In genomic region chr10:71788954-71789353, GRCh38 we compare ENCODE assay signal across 24 cellular contexts. TPM values are rescaled to one million over a fixed set of nuclear protein-coding genes. Genes with fewer than 3 reads are reported as not detected.
DNase-seq lines count a peak whose midpoint lies in the region; ATAC-seq and TF ChIP-seq lines count a peak whose summit lies in the region.
"Had no signal": no experiment of that assay in that cellular context is flagged by ENCODE, and none has a peak within 500 bp of the region (broad histone marks: within the 10 kb centered on the region; RNA-seq: fewer than 3 reads in every experiment).

No MANE protein-coding gene starts in this region.

- intact Hi-C loops in Right ventricle myocardium superior (cut with DNase I) = no loop called here
- intact Hi-C loops in left cardiac atrium (cut with DNase I) = no loop called here
- intact Hi-C loops in mucosa of descending colon (cut with DNase I, micrococcal nuclease) = no loop called here
- intact Hi-C loops in Calu3 (cut with micrococcal nuclease; ENCODE audit: unreplicated experiment) = no loop called here
- intact Hi-C loops in psoas muscle (cut with DNase I) = no loop called here

- H3K4me1 ChIP-seq in mucosa of descending colon (ENCODE audit: low read depth) (no peaks in the 10 kb centered on the region), osteoblast (ENCODE audit: insufficient read depth, low read length) (no peaks in the 10 kb centered on the region), psoas muscle (no peaks in the 10 kb centered on the region)
- H3K4me1 ChIP-seq: A549, Caco-2 had no signal

- H3K36me3 ChIP-seq in mucosa of descending colon (ENCODE audit: low read depth) (no peaks in the 10 kb centered on the region), osteoblast (ENCODE audit: insufficient read depth, low read length) (no peaks in the 10 kb centered on the region), psoas muscle (ENCODE audit: insufficient read depth in 1 of 2, low read depth in 1 of 2) (no peaks in the 10 kb centered on the region)
- H3K36me3 ChIP-seq: BLaER1 treated with 17β-estradiol and CSF1 and Interleukin-3, amounts not matched to agents 10 nM and 100 nM had no signal

- peak; percentile 8 for DNase-seq in Right ventricle myocardium superior
- DNase-seq in left cardiac atrium = no peak
- peak in 2 of 3 donors; percentile 15 to 22 for DNase-seq in mucosa of descending colon
- peak; percentile 58 for DNase-seq in osteoblast (ENCODE audit: insufficient read length, low spot score, missing footprints)
- no peak for DNase-seq in Calu3
- no peak for DNase-seq in psoas muscle
- no peak for DNase-seq in medulla oblongata (ENCODE audit: extremely low spot score)
- DNase-seq: AML-193; Caco-2; CD4-positive, alpha-beta T cell; CD8-positive, alpha-beta T cell; DMS 273 treated with DMSO at 0.1 percent for 48 hours; DMS153; DMS53; DMS79; DND-41; EL; GDM1 had no signal

- H2AFZ ChIP-seq in osteoblast (ENCODE audit: low read length) = no peak overlapping the region

- BruUV-seq in Calu3 (replicated peaks; lab: Mats Ljungman, UMichigan) = no TSS peak

- peaks cover 50% of the 10 kb centered on the region for H3K27me3 Mint-ChIP-seq in Calu3 (ENCODE audit: unreplicated experiment)
- H3K27me3 Mint-ChIP-seq: B cell; CD4-positive, alpha-beta T cell had no signal

- H3K4me2 ChIP-seq in osteoblast (ENCODE audit: insufficient read depth, low read length) = no peak overlapping the region
- H3K4me2 ChIP-seq: A549; BLaER1 treated with 17β-estradiol and CSF1 and Interleukin-3, amounts not matched to agents 10 nM and 100 nM had no signal

- no peaks in the 10 kb centered on the region for H4K20me1 ChIP-seq in osteoblast (ENCODE audit: insufficient read depth, low read length)

- H3K79me2 ChIP-seq in osteoblast (ENCODE audit: insufficient read depth, low read length) = no peaks in the 10 kb centered on the region

- no peak overlapping the region for H3K4me3 Mint-ChIP-seq in Calu3 (ENCODE audit: low read depth, unreplicated experiment)
- H3K4me3 Mint-ChIP-seq: B cell; CD4-positive, alpha-beta T cell; CD8-positive, alpha-beta T cell had no signal

- H3K4me3 ChIP-seq in mucosa of descending colon (no peak overlapping the region), osteoblast (ENCODE audit: insufficient read depth, low read length) (no peak overlapping the region), psoas muscle (no peak overlapping the region)
- H3K4me3 ChIP-seq: A549; BLaER1 treated with 17β-estradiol and CSF1 and Interleukin-3, amounts not matched to agents 10 nM and 100 nM; GM12878 had no signal

- no peaks in the 10 kb centered on the region for H3K4me1 Mint-ChIP-seq in Calu3 (ENCODE audit: low read depth, unreplicated experiment)

- 83 to 90% (median 89%) methylated on average over 7 to 8 of the region's 8 CpGs for WGBS in psoas muscle, 3 donors

- H3K9me3 Mint-ChIP-seq in Calu3 (ENCODE audit: low read depth, unreplicated experiment) = no peaks in the 10 kb centered on the region
- H3K9me3 Mint-ChIP-seq: CD4-positive, alpha-beta T cell; CD8-positive, alpha-beta T cell had no signal

- ATAC-seq in Right ventricle myocardium superior (ENCODE audit: poor library complexity) (no peak), left cardiac atrium (no peak), mucosa of descending colon (no peak), psoas muscle (no peak)
- ATAC-seq: A549; CD8-positive, alpha-beta T cell; GM12878 had no signal

- peaks cover 6% of the 10 kb centered on the region for H3K27me3 ChIP-seq in osteoblast (ENCODE audit: insufficient read depth, low read length)
- no peaks in the 10 kb centered on the region for H3K27me3 ChIP-seq in psoas muscle (ENCODE audit: insufficient read depth in 3 of 3, low read length in 2 of 3)
- H3K27me3 ChIP-seq: BLaER1 treated with 17β-estradiol and CSF1 and Interleukin-3, amounts not matched to agents 10 nM and 100 nM had no signal

- TF ChIP-seq CTCF in mucosa of descending colon (IDR thresholded peaks at IDR 0.05) = no peak
- no peak for TF ChIP-seq CTCF in osteoblast (IDR thresholded peaks at IDR 0.05; ENCODE audit: extremely low read depth, low read depth, low read length)
- no peak for TF ChIP-seq CTCF in Calu3 (IDR thresholded peaks at IDR 0.05; ENCODE audit: unreplicated experiment)
- TF ChIP-seq CTCF in psoas muscle (IDR thresholded peaks at IDR 0.05) = no peak

- H3K27ac ChIP-seq in osteoblast (ENCODE audit: low read depth, low read length) (no peak overlapping the region), psoas muscle (no peak overlapping the region)
- H3K27ac ChIP-seq: 22Rv1; A549; BLaER1 treated with 17β-estradiol and CSF1 and Interleukin-3, amounts not matched to agents 10 nM and 100 nM; C4-2B had no signal

- H3K27ac Mint-ChIP-seq in Calu3 (ENCODE audit: unreplicated experiment) = no peak overlapping the region
- H3K27ac Mint-ChIP-seq: CD4-positive, alpha-beta T cell; CD8-positive, alpha-beta T cell had no signal

- H3K9me3 ChIP-seq in mucosa of descending colon (no peaks in the 10 kb centered on the region), osteoblast (ENCODE audit: low read depth, low read length) (no peaks in the 10 kb centered on the region), psoas muscle (no peaks in the 10 kb centered on the region)
- H3K9me3 ChIP-seq: A549; BLaER1 treated with 17β-estradiol and CSF1 and Interleukin-3, amounts not matched to agents 10 nM and 100 nM; Caco-2 had no signal

- no peaks in the 10 kb centered on the region for H3K36me3 Mint-ChIP-seq in Calu3 (ENCODE audit: insufficient read depth, unreplicated experiment)
- H3K36me3 Mint-ChIP-seq: CD8-positive, alpha-beta T cell had no signal

- CTCF ChIA-PET in Calu3 (lab: Charles Lee) = no interaction called here

RNA-seq across cellular contexts. Expression of gene VSIR, which starts 15.6 kb away (rescaled TPM):
- total RNA-seq in Right ventricle myocardium superior (116 TPM), left cardiac atrium (10 to 100 TPM; 40.6 to 65.3 TPM), mucosa of descending colon (10 to 100 TPM; 48.1 to 71.0 (median 60.7) TPM), osteoblast (69.5 and 75.3 TPM in 2 replicates), Calu3 (2022) (30.1 and 46.1 TPM in 2 replicates), psoas muscle (10 to 100 TPM; 12.5 to 20.4 (median 15.9) TPM)
- 10 to 100 TPM; 14.8 to 21.8 (median 19.0) TPM for polyA plus RNA-seq in psoas muscle

Comparison
In these comparisons a context has a peak if more than half of its experiments do, and no peak if none do; other contexts are left out.
1. DNase-seq: peak in Right ventricle myocardium superior (single experiment), mucosa of descending colon (2 of 3) and osteoblast (single experiment); none in left cardiac atrium (single experiment), Calu3 (single experiment), psoas muscle (0 of 2) and medulla oblongata (single experiment).